Comparison of ENCODE assay signal across 9 cellular contexts in genomic region chr19:47226426-47227346, GRCh38. TPM values are rescaled to one million over a fixed set of nuclear protein-coding genes. Genes with fewer than 3 reads are reported as not detected.
DNase-seq lines count a peak whose midpoint lies in the region; ATAC-seq, FAIRE-seq and TF ChIP-seq lines count a peak whose summit lies in the region.
"Had no signal": no experiment of that assay in that cellular context is flagged by ENCODE, and none has a peak within 500 bp of the region (broad histone marks: within the 10 kb centered on the region; RNA-seq: fewer than 3 reads in every experiment).

No MANE protein-coding gene starts in this region.

- H3K27ac Mint-ChIP-seq in Calu3 (ENCODE audit: unreplicated experiment) = peak overlapping the region; percentile 94
- H3K27ac Mint-ChIP-seq: dendritic cell treated with granulocyte-macrophage colony-stimulating factor and Interleukin-4, amounts not matched to agents 40 ng/mL and 50 ng/mL, for 4 days had no signal

- no peak for FAIRE-seq in HTR-8/SVneo (lab: Jason Lieb, UNC)
- no peak for FAIRE-seq in bronchial epithelial cell (lab: Jason Lieb, UNC)

- H4K20me1 ChIP-seq in SK-N-SH (ENCODE audit: insufficient read depth) = peaks cover 46% of the 10 kb centered on the region
- H4K20me1 ChIP-seq in smooth muscle cell (ENCODE audit: low read depth) = peaks cover 47% of the 10 kb centered on the region

- peaks cover 4% of the 10 kb centered on the region for H3K4me1 Mint-ChIP-seq in Calu3 (ENCODE audit: low read depth, unreplicated experiment)

- POLR2A ChIA-PET in SK-N-SH (lab: Yijun Ruan, JAX) = interaction anchor here (0.5 to 2.8 kb wide), 11 partner anchors 13 to 96 kb away, joined by 3 to 65 read pairs (median 7); partner anchors contain the start of genes CCDC9 and SAE1

- no peaks in the 10 kb centered on the region for H3K9me3 ChIP-seq in SK-N-SH
- no peaks in the 10 kb centered on the region for H3K9me3 ChIP-seq in smooth muscle cell (replicated peaks; ENCODE audit: low read depth)

- intact Hi-C loops in Calu3 (cut with micrococcal nuclease; ENCODE audit: unreplicated experiment) = no loop called here

- H3K27ac ChIP-seq in SK-N-SH (ENCODE audit: low read depth in 2 of 2, low read length in 1 of 2) (peak overlapping the region; percentile 90 to 92), smooth muscle cell (ENCODE audit: low read depth) (peak overlapping the region; percentile 89)

- H3K79me2 ChIP-seq in SK-N-SH (ENCODE audit: insufficient read depth) (peaks cover 86% of the 10 kb centered on the region), smooth muscle cell (ENCODE audit: low read depth) (peaks cover 22% of the 10 kb centered on the region)

- 40% methylated on average over 12 of the region's 56 CpGs for WGBS in SK-N-SH (ENCODE audit: low lambda C conversion rate)
- WGBS in smooth muscle cell (ENCODE audit: low lambda C conversion rate) = 5% methylated on average over 37 of the region's 56 CpGs

- ATAC-seq in GM19395 (IDR thresholded peaks at IDR 0.05; ENCODE audit: unreplicated experiment) (peak; percentile 31), HG03565 (IDR thresholded peaks at IDR 0.05; ENCODE audit: unreplicated experiment) (no peak)

- CTCF ChIA-PET in Calu3 (lab: Charles Lee) = interaction anchor here (0.5 to 2.0 kb wide), 6 partner anchors 11 to 201 kb away, joined by 4 to 31 read pairs (median 7); no protein-coding TSS in a partner anchor
- CTCF ChIA-PET in SK-N-SH (lab: Yijun Ruan, JAX) = interaction anchor here (0.9 to 22.3 kb wide), 5 partner anchors 13 to 77 kb away, joined by 3 to 520 read pairs (median 6); no protein-coding TSS in a partner anchor

- H3F3A ChIP-seq in SK-N-SH (replicated peaks; ENCODE audit: insufficient read depth) = peaks cover 34% of the 10 kb centered on the region
- peaks cover 43% of the 10 kb centered on the region for H3F3A ChIP-seq in smooth muscle cell (ENCODE audit: low read depth)

- no peak overlapping the region for H3K4me3 Mint-ChIP-seq in Calu3 (ENCODE audit: low read depth, unreplicated experiment)

- TF ChIP-seq CTCF in Calu3 (IDR thresholded peaks at IDR 0.05; ENCODE audit: unreplicated experiment) (peak; percentile 11), SK-N-SH (IDR thresholded peaks at IDR 0.05) (no peak), bronchial epithelial cell (IDR thresholded peaks at IDR 0.05; ENCODE audit: insufficient read depth, low read length, severe bottlenecking) (no peak), smooth muscle cell (IDR thresholded peaks at IDR 0.05; ENCODE audit: borderline replicate concordance, insufficient read depth, poor library complexity, severe bottlenecking) (no peak)

- H3K9ac ChIP-seq in SK-N-SH = peak overlapping the region; percentile 74
- H3K9ac ChIP-seq in smooth muscle cell (ENCODE audit: low read depth) = peak overlapping the region; percentile 74

- TF ChIP-seq RAD21 in SK-N-SH (IDR thresholded peaks at IDR 0.05; ENCODE audit: low read length) = no peak

- H3K4me3 ChIP-seq in SK-N-SH (ENCODE audit: low read depth in 2 of 2, low read length in 1 of 2) (peak overlapping the region; percentile 49 to 93), bronchial epithelial cell (ENCODE audit: low read depth, low read length) (peak overlapping the region; percentile 28), smooth muscle cell (peak overlapping the region; percentile 96)

- TF ChIP-seq EP300 in SK-N-SH (IDR thresholded peaks at IDR 0.05; ENCODE audit: borderline replicate concordance in 1 of 2, low read depth in 1 of 2, low read length in 1 of 2) = no peak

- H3K4me1 ChIP-seq in SK-N-SH (ENCODE audit: control insufficient read depth in 1 of 2, insufficient read depth in 2 of 2, low read depth in 1 of 2, low read length in 1 of 2) = peaks cover 22 to 31% of the 10 kb centered on the region in 2 experiments
- H3K4me1 ChIP-seq in smooth muscle cell (ENCODE audit: low read depth) = peaks cover 25% of the 10 kb centered on the region

- H2AFZ ChIP-seq in SK-N-SH (ENCODE audit: low read depth) (no peak overlapping the region), smooth muscle cell (ENCODE audit: low read depth) (no peak overlapping the region)

- H3K36me3 ChIP-seq in SK-N-SH (replicated peaks in 1 of 2; ENCODE audit: control insufficient read depth in 1 of 2, insufficient read depth in 2 of 2, low read length in 1 of 2) (peaks cover 10 to 11% of the 10 kb centered on the region in 2 experiments), bronchial epithelial cell (ENCODE audit: control insufficient read depth, insufficient read depth, low read length) (peaks cover 11% of the 10 kb centered on the region), smooth muscle cell (ENCODE audit: low read depth) (no peaks in the 10 kb centered on the region)

- H3K36me3 Mint-ChIP-seq in Calu3 (ENCODE audit: insufficient read depth, unreplicated experiment) = peaks cover 25% of the 10 kb centered on the region

- peak; percentile 72 for DNase-seq in Calu3
- DNase-seq in HTR-8/SVneo (ENCODE audit: insufficient read length, low spot score) = peak; percentile 61
- DNase-seq in SK-N-SH = peak; percentile 60
- no peak for DNase-seq in bronchial epithelial cell (ENCODE audit: low read depth)
- DNase-seq in islet precursor cell = peak; percentile 92
- DNase-seq in smooth muscle cell (lab: John Stamatoyannopoulos, UW; ENCODE audit: unreplicated experiment) = peak; percentile 61

- no peaks in the 10 kb centered on the region for H3K9me2 ChIP-seq in SK-N-SH

- no peaks in the 10 kb centered on the region for H3K27me3 Mint-ChIP-seq in Calu3 (ENCODE audit: unreplicated experiment)

- no peaks in the 10 kb centered on the region for H3K9me3 Mint-ChIP-seq in Calu3 (ENCODE audit: low read depth, unreplicated experiment)
- H3K9me3 Mint-ChIP-seq: dendritic cell treated with granulocyte-macrophage colony-stimulating factor and Interleukin-4, amounts not matched to agents 40 ng/mL and 50 ng/mL, for 4 days had no signal

- TSS peak; percentile 85 for BruUV-seq in Calu3 (replicated peaks; lab: Mats Ljungman, UMichigan)

- H3K4me2 ChIP-seq in SK-N-SH (peak overlapping the region; percentile 96), smooth muscle cell (peak overlapping the region; percentile 98)

- H3K27me3 ChIP-seq in SK-N-SH (ENCODE audit: insufficient read depth) (no peaks in the 10 kb centered on the region), bronchial epithelial cell (ENCODE audit: control insufficient read depth, insufficient read depth, low read length) (no peaks in the 10 kb centered on the region), smooth muscle cell (ENCODE audit: low read depth) (no peaks in the 10 kb centered on the region)

TF ChIP-seq in SK-N-SH, 30 proteins besides CTCF, POLR2A, EP300 and RAD21:
- TF ChIP-seq USF1 (IDR thresholded peaks at IDR 0.05; ENCODE audit: borderline replicate concordance, low read depth) = 0 out of 2 replicates have a peak, but pooled peaks have one; percentile 16
- no peak for TF ChIP-seq CHD2 (IDR thresholded peaks at IDR 0.05; ENCODE audit: low read length, partially characterized antibody)
- TF ChIP-seq NRF1 (IDR thresholded peaks at IDR 0.05; ENCODE audit: low read depth, low read length) = no peak

RNA-seq across cellular contexts. Expression of gene BBC3, which starts 4.3 kb away (rescaled TPM):
- total RNA-seq in Calu3 (2022) (8.6 and 9.8 TPM in 2 replicates), bronchial epithelial cell (6.3 and 12.6 TPM in 2 replicates), smooth muscle cell (8.2 and 10.2 TPM in 2 replicates)
- polyA plus RNA-seq in SK-N-SH (2012; rRNA removed) (14.5 and 16.1 TPM in 2 replicates), smooth muscle cell (28.2 and 29.9 TPM in 2 replicates)
- 9.9 and 12.9 TPM in 2 replicates for polyA plus RNA-seq in SK-N-SH (2012; cell fraction: cytosol; rRNA removed)
- polyA plus RNA-seq in SK-N-SH (2012; cell fraction: nucleus; rRNA removed) = 14.3 and 14.4 TPM in 2 replicates

RNA-seq across cellular contexts. Expression of gene CCDC9, which starts 29.6 kb away (rescaled TPM):
- total RNA-seq in Calu3 (2022) (38.2 and 39.1 TPM in 2 replicates), bronchial epithelial cell (3.7 and 8.3 TPM in 2 replicates), smooth muscle cell (4.7 and 6.4 TPM in 2 replicates)
- polyA plus RNA-seq in SK-N-SH (2012; rRNA removed) (9.8 and 12.4 TPM in 2 replicates), smooth muscle cell (12.7 and 29.5 TPM in 2 replicates)
- polyA plus RNA-seq in SK-N-SH (2012; cell fraction: cytosol; rRNA removed) = 4.0 and 5.3 TPM in 2 replicates
- polyA plus RNA-seq in SK-N-SH (2012; cell fraction: nucleus; rRNA removed) = 28.4 and 46.4 TPM in 2 replicates

RNA-seq across cellular contexts. Expression of gene INAFM1, which starts 48.0 kb away (rescaled TPM):
- total RNA-seq in Calu3 (2022) = 12.9 and 13.9 TPM in 2 replicates
- polyA plus RNA-seq in SK-N-SH (2012; rRNA removed) = 3.8 and 5.5 TPM in 2 replicates
- polyA plus RNA-seq in SK-N-SH (2012; cell fraction: cytosol; rRNA removed) = 2.3 and 3.0 TPM in 2 replicates
- polyA plus RNA-seq in SK-N-SH (2012; cell fraction: nucleus; rRNA removed) = 10.2 and 19.9 TPM in 2 replicates
- 0.53 and 1.7 TPM in 2 replicates for total RNA-seq in bronchial epithelial cell
- total RNA-seq in smooth muscle cell = 7.2 and 8.0 TPM in 2 replicates
- polyA plus RNA-seq in smooth muscle cell = 29.7 and 31.5 TPM in 2 replicates

Comparison
In these comparisons a context has a peak if more than half of its experiments do, and no peak if none do; other contexts are left out.
1. H3K4me3 ChIP-seq: peak in every context shown above with its lines; median percentile 96 in smooth muscle cell; 71 in SK-N-SH; 28 in bronchial epithelial cell.